8 cellular contexts compared by ENCODE assay signal in the genomic region with DNA sequence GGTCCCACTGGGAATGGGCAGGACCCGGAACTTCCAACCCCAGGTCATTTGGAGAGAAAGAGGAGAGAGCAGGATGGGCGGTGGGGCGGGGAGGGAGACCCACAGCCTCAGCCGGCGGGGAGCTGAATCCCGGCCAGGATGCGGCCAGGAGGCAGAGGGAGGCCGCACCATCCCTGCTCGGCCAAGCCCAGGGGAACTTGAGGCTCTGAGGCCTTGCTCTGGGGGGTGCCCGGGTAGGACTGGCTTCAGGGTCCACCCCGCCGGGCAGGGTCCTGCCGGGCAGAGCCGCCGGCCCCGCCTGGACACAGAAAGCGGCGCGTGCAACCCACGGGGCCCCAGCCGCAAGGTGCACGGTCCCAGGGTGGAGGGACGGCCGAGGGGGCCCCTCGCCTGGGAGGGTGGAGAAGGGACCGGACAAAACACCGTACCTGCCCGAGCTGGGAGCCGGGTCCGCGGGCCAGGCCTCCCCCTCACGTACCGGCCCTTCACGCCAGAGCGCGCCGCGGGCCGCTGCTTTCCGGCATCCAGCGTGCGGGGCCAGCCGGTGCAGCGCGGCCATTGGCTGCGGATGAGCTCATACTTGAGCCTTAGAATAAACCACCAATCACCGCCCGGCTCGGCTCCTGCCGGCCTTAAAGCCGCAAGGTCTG. TPM values are rescaled to one million over a fixed set of nuclear protein-coding genes. Genes with fewer than 3 reads are reported as not detected.
DNase-seq lines count a peak whose midpoint lies in the region; ATAC-seq and TF ChIP-seq lines count a peak whose summit lies in the region.

A gene with protein sequence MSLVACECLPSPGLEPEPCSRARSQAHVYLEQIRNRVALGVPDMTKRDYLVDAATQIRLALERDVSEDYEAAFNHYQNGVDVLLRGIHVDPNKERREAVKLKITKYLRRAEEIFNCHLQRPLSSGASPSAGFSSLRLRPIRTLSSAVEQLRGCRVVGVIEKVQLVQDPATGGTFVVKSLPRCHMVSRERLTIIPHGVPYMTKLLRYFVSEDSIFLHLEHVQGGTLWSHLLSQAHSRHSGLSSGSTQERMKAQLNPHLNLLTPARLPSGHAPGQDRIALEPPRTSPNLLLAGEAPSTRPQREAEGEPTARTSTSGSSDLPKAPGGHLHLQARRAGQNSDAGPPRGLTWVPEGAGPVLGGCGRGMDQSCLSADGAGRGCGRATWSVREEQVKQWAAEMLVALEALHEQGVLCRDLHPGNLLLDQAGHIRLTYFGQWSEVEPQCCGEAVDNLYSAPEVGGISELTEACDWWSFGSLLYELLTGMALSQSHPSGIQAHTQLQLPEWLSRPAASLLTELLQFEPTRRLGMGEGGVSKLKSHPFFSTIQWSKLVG (minus strand): TSS at position 509 of the 650 bp plus-strand sequence. CDS start 1,719 bp downstream, outside the sequence.

- no peak for TF ChIP-seq CTCF in liver (IDR thresholded peaks at IDR 0.05; ENCODE audit: low read depth, low read length, missing input control)

- TF ChIP-seq RAD21 in liver (IDR thresholded peaks at IDR 0.05): no peak

- H3K27ac ChIP-seq in duodenal mucosa (ENCODE audit: low read depth, low read length): no peak within 1 kb of the TSS
- H3K27ac ChIP-seq in liver (ENCODE audit: low read depth in 1 of 2, low read length in 2 of 2): no peak within 1 kb of the TSS

- ATAC-seq in GM19023 (IDR thresholded peaks at IDR 0.05; ENCODE audit: unreplicated experiment) (peak; percentile 94), HG03378 (IDR thresholded peaks at IDR 0.05; ENCODE audit: unreplicated experiment) (peak; percentile 74)

- in situ Hi-C loops in ACHN (cut with HindIII; ENCODE audit: low pct_ligation_motif_present, low pct_unique_long_range_greater_than_20kb, low sequenced_read_pairs): no loop called here

- H3K36me3 ChIP-seq in duodenal mucosa (ENCODE audit: control insufficient read depth in 1 of 2, insufficient read depth in 2 of 2, low read length in 2 of 2) (no peaks in the 10 kb centered on the region), liver (ENCODE audit: control insufficient read depth in 4 of 4, insufficient read depth in 3 of 4, low read depth in 1 of 4, low read length in 3 of 4) (no peaks in the 10 kb centered on the region)

- DNase-seq in ACHN: peak; percentile 83
- peak; percentile 94 to 98 for DNase-seq in NCI-H524 (lab: John Stamatoyannopoulos, UW)
- peak; percentile 71 to 77 for DNase-seq in activated CD4-positive, alpha-beta T cell treated with anti-CD3 and anti-CD28 coated beads, Interleukin-2, amount 50 U/mL, for 48 hours
- peak; percentile 78 for DNase-seq in stimulated activated CD4-positive, alpha-beta T cell treated with anti-CD3 and anti-CD28 coated beads, Interleukin-4, amount 100 ng/mL, for 1 hour

- H3K4me1 ChIP-seq in duodenal mucosa (ENCODE audit: control insufficient read depth in 1 of 2, insufficient read depth in 2 of 2, low read length in 2 of 2): peaks cover 7 to 9% of the 10 kb centered on the region in 2 donors
- H3K4me1 ChIP-seq in liver (ENCODE audit: control insufficient read depth in 4 of 4, insufficient read depth in 4 of 4, low read length in 3 of 4): peaks cover 0 to 11% (median 3%) of the 10 kb centered on the region in 4 donors

- H3K27me3 ChIP-seq in duodenal mucosa (ENCODE audit: control insufficient read depth in 1 of 2, insufficient read depth in 2 of 2, low read length in 2 of 2) (no peaks in the 10 kb centered on the region), liver (ENCODE audit: control insufficient read depth in 4 of 4, insufficient read depth in 4 of 4, low read length in 3 of 4) (peaks cover 0 to 2% (median 0%) of the 10 kb centered on the region in 4 donors)

- H3K4me3 ChIP-seq in duodenal mucosa (ENCODE audit: low read depth in 1 of 2, low read length in 2 of 2) (peak within 1 kb of the TSS; percentile 68 to 78), liver (ENCODE audit: low read depth in 1 of 3, low read length in 3 of 3) (peak within 1 kb of the TSS; percentile 63 to 77 (median 67))

- 7% methylated on average over 51 of the region's 51 CpGs for WGBS in liver

- H3K9me3 ChIP-seq in duodenal mucosa (ENCODE audit: control insufficient read depth in 1 of 2, low read length in 2 of 2): no peaks in the 10 kb centered on the region
- no peaks in the 10 kb centered on the region for H3K9me3 ChIP-seq in liver (ENCODE audit: control insufficient read depth in 4 of 4, low read length in 3 of 4)

- H3K9ac ChIP-seq in duodenal mucosa (ENCODE audit: low read depth in 1 of 2, low read length in 2 of 2) (peak within 1 kb of the TSS; percentile 71 to 77), liver (ENCODE audit: low read depth in 1 of 2, low read length in 2 of 2) (no peak within 1 kb of the TSS)

TF ChIP-seq in liver, 16 proteins besides CTCF, POLR2A, EP300 and RAD21:
- TF ChIP-seq RXRA (IDR thresholded peaks at IDR 0.05) (no peak), GABPA (IDR thresholded peaks at IDR 0.05 in 1 of 2, conservative IDR thresholded peaks at IDR 0.05 in 1 of 2) (no peak), JUND (IDR thresholded peaks at IDR 0.05) (no peak), NR2F2 (IDR thresholded peaks at IDR 0.05) (no peak)
- TF ChIP-seq, protein P1, sequence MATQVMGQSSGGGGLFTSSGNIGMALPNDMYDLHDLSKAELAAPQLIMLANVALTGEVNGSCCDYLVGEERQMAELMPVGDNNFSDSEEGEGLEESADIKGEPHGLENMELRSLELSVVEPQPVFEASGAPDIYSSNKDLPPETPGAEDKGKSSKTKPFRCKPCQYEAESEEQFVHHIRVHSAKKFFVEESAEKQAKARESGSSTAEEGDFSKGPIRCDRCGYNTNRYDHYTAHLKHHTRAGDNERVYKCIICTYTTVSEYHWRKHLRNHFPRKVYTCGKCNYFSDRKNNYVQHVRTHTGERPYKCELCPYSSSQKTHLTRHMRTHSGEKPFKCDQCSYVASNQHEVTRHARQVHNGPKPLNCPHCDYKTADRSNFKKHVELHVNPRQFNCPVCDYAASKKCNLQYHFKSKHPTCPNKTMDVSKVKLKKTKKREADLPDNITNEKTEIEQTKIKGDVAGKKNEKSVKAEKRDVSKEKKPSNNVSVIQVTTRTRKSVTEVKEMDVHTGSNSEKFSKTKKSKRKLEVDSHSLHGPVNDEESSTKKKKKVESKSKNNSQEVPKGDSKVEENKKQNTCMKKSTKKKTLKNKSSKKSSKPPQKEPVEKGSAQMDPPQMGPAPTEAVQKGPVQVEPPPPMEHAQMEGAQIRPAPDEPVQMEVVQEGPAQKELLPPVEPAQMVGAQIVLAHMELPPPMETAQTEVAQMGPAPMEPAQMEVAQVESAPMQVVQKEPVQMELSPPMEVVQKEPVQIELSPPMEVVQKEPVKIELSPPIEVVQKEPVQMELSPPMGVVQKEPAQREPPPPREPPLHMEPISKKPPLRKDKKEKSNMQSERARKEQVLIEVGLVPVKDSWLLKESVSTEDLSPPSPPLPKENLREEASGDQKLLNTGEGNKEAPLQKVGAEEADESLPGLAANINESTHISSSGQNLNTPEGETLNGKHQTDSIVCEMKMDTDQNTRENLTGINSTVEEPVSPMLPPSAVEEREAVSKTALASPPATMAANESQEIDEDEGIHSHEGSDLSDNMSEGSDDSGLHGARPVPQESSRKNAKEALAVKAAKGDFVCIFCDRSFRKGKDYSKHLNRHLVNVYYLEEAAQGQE (IDR thresholded peaks at IDR 0.05): no peak

RNA-seq across cellular contexts. Expression of the gene that starts here (rescaled TPM):
- total RNA-seq in liver: 1 to 10 TPM; 5.8 to 5.9 TPM
- 1 to 10 TPM; 1.1 to 1.9 TPM for polyA plus RNA-seq in liver

Comparison
In these comparisons a context has a peak if more than half of its experiments do, and no peak if none do; other contexts are left out.
1. H3K9ac ChIP-seq: peak in duodenal mucosa (2 of 2); none in liver (0 of 2).
2. Peak in every context shown above with its lines, with median percentiles within 50 percentile points of each other: DNase-seq.